In the genomic region with DNA sequence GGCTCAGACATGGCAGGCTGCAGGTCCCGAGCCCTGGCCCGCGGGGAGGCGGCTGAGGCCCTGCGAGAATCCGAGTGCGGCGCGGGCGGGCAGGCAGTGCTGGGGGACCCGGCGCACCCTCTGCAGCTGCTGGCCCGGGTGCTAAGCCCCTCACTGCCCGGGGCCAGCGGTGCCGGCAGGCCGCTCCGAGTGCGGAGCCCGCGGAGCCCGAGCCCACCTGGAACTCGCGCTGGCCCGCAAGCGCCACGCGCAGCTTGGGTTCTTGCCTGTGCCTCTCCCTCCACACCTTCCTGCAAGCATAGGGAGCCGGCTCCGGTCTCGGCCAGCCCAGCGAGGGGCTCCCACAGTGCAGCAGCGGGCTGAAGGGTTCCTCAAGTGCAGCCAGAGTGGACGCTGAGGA, we compare ENCODE assay signal across 22 cellular contexts.
DNase-seq lines count a peak whose midpoint lies in the region; ATAC-seq and TF ChIP-seq lines count a peak whose summit lies in the region.
"Had no signal": no experiment of that assay in that cellular context is flagged by ENCODE, and none has a peak within 500 bp of the region (broad histone marks: within the 10 kb centered on the region; RNA-seq: fewer than 3 reads in every experiment).

No MANE protein-coding gene starts in this region.

- no peaks in the 10 kb centered on the region for H3K79me1 ChIP-seq in neuronal stem cell (ENCODE audit: low read depth, low read length)

- H3K9me3 ChIP-seq in neuronal stem cell (replicated peaks in 1 of 2; ENCODE audit: control insufficient read depth in 2 of 2, insufficient read depth in 1 of 2, low read depth in 1 of 2, low read length in 2 of 2) (peaks cover 0 to 2% of the 10 kb centered on the region in 2 donors), testis (no peaks in the 10 kb centered on the region)
- H3K9me3 ChIP-seq: BE2C had no signal

- WGBS in neuronal stem cell (ENCODE audit: extremely low coverage in 2 of 2, insufficient read length in 2 of 2, insufficient replicate concordance in 1 of 2), 2 donors, result no CpG with 5 or more reads among the region's 34 CpGs
- 80 to 88% methylated on average over 2 to 34 of the region's 34 CpGs for WGBS in testis, 2 donors

- DNase-seq in neuronal stem cell (ENCODE audit: low spot score), result no peak
- no peak for DNase-seq in testis
- no peak for DNase-seq in SHP77 treated with DMSO at 0.1 percent for 48 hours (lab: John Stamatoyannopoulos, UW)
- DNase-seq in cerebellar cortex (ENCODE audit: low spot score), result no peak
- DNase-seq: 8988T; ACHN; BE2C; C1 segment of cervical spinal cord; CD4-positive, alpha-beta memory T cell; CD4-positive, CD25-positive, alpha-beta regulatory T cell; CD8-positive, alpha-beta memory T cell; COR-L47; DMS 273 treated with DMSO at 0.1 percent for 48 hours; DMS153; DMS53; DMS79; DND-41; EL; GDM1 had no signal

- TF ChIP-seq POLR2A in testis (IDR thresholded peaks at IDR 0.05), result no peak

- H2BK5ac ChIP-seq in neuronal stem cell (ENCODE audit: low read length), result no peak overlapping the region

- H3K9ac ChIP-seq in neuronal stem cell (ENCODE audit: low read depth, low read length, poor library complexity), result no peak overlapping the region
- H3K9ac ChIP-seq: BLaER1 had no signal

- H4K91ac ChIP-seq in neuronal stem cell (ENCODE audit: low read depth, low read length, poor library complexity), result no peak overlapping the region

- intact Hi-C loops in testis (cut with DNase I; ENCODE audit: low total_unique reads), result no loop called here

- H3K27ac ChIP-seq in neuronal stem cell (replicated peaks; ENCODE audit: low read length) (no peak overlapping the region), testis (no peak overlapping the region)
- H3K27ac ChIP-seq: BLaER1 had no signal

- H2AFZ ChIP-seq in neuronal stem cell (ENCODE audit: low read length), result no peak overlapping the region

- no peak overlapping the region for H3K23ac ChIP-seq in neuronal stem cell (ENCODE audit: low read depth, low read length, poor library complexity)

- H3K36me3 ChIP-seq in neuronal stem cell (replicated peaks in 1 of 2; ENCODE audit: control insufficient read depth in 2 of 2, insufficient read depth in 2 of 2, low read length in 2 of 2), result no peaks in the 10 kb centered on the region
- H3K36me3 ChIP-seq in testis (ENCODE audit: low read depth, missing control alignments), result no peaks in the 10 kb centered on the region
- H3K36me3 ChIP-seq: BE2C, BLaER1 had no signal

- peak overlapping the region; percentile 28 for H3K14ac ChIP-seq in neuronal stem cell (ENCODE audit: low read length)

- H2AK5ac ChIP-seq in neuronal stem cell (ENCODE audit: low read depth, low read length), result no peak overlapping the region

- no peak for TF ChIP-seq CTCF in testis (IDR thresholded peaks at IDR 0.05)

- no peak overlapping the region for H2BK15ac ChIP-seq in neuronal stem cell (ENCODE audit: low read length)

- H4K8ac ChIP-seq in neuronal stem cell (ENCODE audit: low read depth, low read length), result peak overlapping the region; percentile 86

- H3K4me1 ChIP-seq in neuronal stem cell (ENCODE audit: control insufficient read depth in 2 of 2, insufficient read depth in 1 of 2, low read depth in 1 of 2, low read length in 2 of 2) (no peaks in the 10 kb centered on the region), testis (no peaks in the 10 kb centered on the region)
- H3K4me1 ChIP-seq: BE2C, BLaER1 had no signal

- no peak overlapping the region for H3K4ac ChIP-seq in neuronal stem cell (ENCODE audit: low read length)

- no peak overlapping the region for H2BK12ac ChIP-seq in neuronal stem cell (ENCODE audit: low read length)

- no peak for ATAC-seq in GM19328 (IDR thresholded peaks at IDR 0.05; ENCODE audit: unreplicated experiment)
- ATAC-seq: GM12878 had no signal

- H2BK120ac ChIP-seq in neuronal stem cell (ENCODE audit: low read depth, low read length), result no peak overlapping the region

- no peak overlapping the region for H3K18ac ChIP-seq in neuronal stem cell (ENCODE audit: low read length)

- no peak overlapping the region for H3K4me2 ChIP-seq in neuronal stem cell (ENCODE audit: insufficient read depth, low read length, poor library complexity, severe bottlenecking)
- H3K4me2 ChIP-seq: BLaER1 had no signal

- H3K27me3 ChIP-seq in neuronal stem cell (ENCODE audit: control insufficient read depth in 3 of 3, insufficient read depth in 3 of 3, low read depth in 1 of 3, low read length in 3 of 3) (peaks cover 0 to 4% (median 0%) of the 10 kb centered on the region in 3 experiments), testis (no peaks in the 10 kb centered on the region)
- H3K27me3 ChIP-seq: BE2C, BLaER1 had no signal

- H3K4me3 ChIP-seq in neuronal stem cell (ENCODE audit: low read length in 2 of 2) (no peak overlapping the region), testis (peak overlapping the region; percentile 34 to 36)
- H3K4me3 ChIP-seq: BLaER1, GM12878 had no signal

Comparison
In these comparisons a context has a peak if more than half of its experiments do, and no peak if none do; other contexts are left out.
1. H3K4me3 ChIP-seq: peak in testis (2 of 2); none in neuronal stem cell (0 of 2).